12 cellular contexts compared by ENCODE assay signal in genomic region chr2:73688494-73688893, GRCh38. TPM values are rescaled to one million over a fixed set of nuclear protein-coding genes. Genes with fewer than 3 reads are reported as not detected.
"Had no signal": no experiment of that assay in that cellular context is flagged by ENCODE, and none has a peak within 500 bp of the region (broad histone marks: within the 10 kb centered on the region; RNA-seq: fewer than 3 reads in every experiment).

No MANE protein-coding gene starts in this region.

RNA-seq across cellular contexts. Expression of gene NAT8, which starts 46.3 kb away (rescaled TPM):
- total RNA-seq: activated CD4-positive, alpha-beta memory T cell treated with anti-CD3 and anti-CD28 coated beads, Interleukin-2, amount 10 ng/mL, durations not matched to agents 7 days and 5 days; activated CD4-positive, alpha-beta T cell treated with anti-CD3 and anti-CD28 coated beads for 36 hours; activated CD4-positive, alpha-beta T cell treated with anti-CD3 and anti-CD28 coated beads, Interleukin-2, amount 10 ng/mL, durations not matched to agents 7 days and 5 days; activated CD8-positive, alpha-beta memory T cell treated with anti-CD3 and anti-CD28 coated beads, Interleukin-2, amount 10 ng/mL, durations not matched to agents 7 days and 5 days; activated CD8-positive, alpha-beta T cell treated with anti-CD3 and anti-CD28 coated beads, Interleukin-2, amount 10 ng/mL, durations not matched to agents 7 days and 5 days; activated naive CD8-positive, alpha-beta T cell treated with anti-CD3 and anti-CD28 coated beads, Interleukin-2, amount 10 ng/mL, durations not matched to agents 7 days and 5 days; activated T-helper 2 cell treated with anti-CD3 and anti-CD28 coated beads, Interferon-gamma antibody, Interleukin-2, Interleukin-4, amounts not matched to agents 10 μg/mL and 5 μg/mL and 100 μg/mL, durations not matched to agents 14 hours and 24 hours and 36 hours; ascending aorta; cardiac septum; cerebellum; WTC11 had no signal
- polyA plus RNA-seq: adipose tissue had no signal
